In the genomic region with DNA sequence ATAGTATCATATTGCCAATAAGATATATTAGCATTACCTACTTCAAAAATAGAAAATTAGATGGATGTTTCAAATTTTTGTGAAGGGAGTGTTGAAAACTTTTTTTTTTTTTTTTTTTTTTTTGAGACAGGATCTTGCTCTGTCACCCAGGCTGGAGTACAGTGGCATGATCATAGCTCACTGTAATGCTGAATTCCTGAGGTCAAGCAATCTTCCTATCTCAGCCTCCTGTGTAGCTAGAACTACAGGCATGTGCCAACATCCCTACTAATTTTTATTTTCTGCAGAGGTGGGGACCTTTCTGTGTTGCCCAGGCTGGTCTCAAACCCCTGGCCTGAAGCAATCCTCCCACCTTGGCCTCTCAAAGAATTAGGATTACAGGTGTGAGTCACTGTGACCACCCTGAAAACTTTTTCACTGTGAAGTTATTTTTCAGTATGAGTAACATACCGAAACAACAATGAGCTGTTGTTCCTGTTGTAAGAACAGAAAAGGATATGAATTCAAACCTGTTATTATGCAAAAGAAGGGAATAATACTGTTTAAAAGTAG, we compare ENCODE assay signal across 31 cellular contexts.
"Had no signal": no experiment of that assay in that cellular context is flagged by ENCODE, and none has a peak within 500 bp of the region (broad histone marks: within the 10 kb centered on the region; RNA-seq: fewer than 3 reads in every experiment).

No MANE protein-coding gene starts in this region.

- H3K9me3 ChIP-seq: esophagus squamous epithelium, mucosa of descending colon, right lobe of liver, testis, tibial artery had no signal

- H3K27me3 Mint-ChIP-seq: naive thymus-derived CD4-positive, alpha-beta T cell; progenitor cell of endocrine pancreas; stimulated activated memory B cell treated with anti-CD40 and anti-IgM and Interleukin-4, amounts not matched to agents 10 μg/mL and 1 μg/mL and 100 μg/mL, for 72 hours; type B pancreatic cell had no signal

- H3K4me2 ChIP-seq: neural progenitor cell, smooth muscle cell had no signal

- H3K4me1 ChIP-seq: esophagus squamous epithelium, parathyroid adenoma, right lobe of liver had no signal

- H3K4me3 Mint-ChIP-seq: immature natural killer cell; mesothelial cell of epicardium; naive thymus-derived CD4-positive, alpha-beta T cell; nephron; neural progenitor cell; stimulated activated memory B cell treated with anti-CD40 and anti-IgM and Interleukin-4, amounts not matched to agents 10 μg/mL and 1 μg/mL and 100 μg/mL, for 72 hours; type B pancreatic cell had no signal

- H3K79me2 ChIP-seq: parathyroid adenoma had no signal

- H3K27ac ChIP-seq: coronary artery, esophagus squamous epithelium, neural progenitor cell, parathyroid adenoma, right lobe of liver, testis, tibial artery had no signal

- H3K36me3 Mint-ChIP-seq: mesothelial cell of epicardium; naive thymus-derived CD4-positive, alpha-beta T cell; neural progenitor cell; stimulated activated memory B cell treated with anti-CD40 and anti-IgM and Interleukin-4, amounts not matched to agents 10 μg/mL and 1 μg/mL and 100 μg/mL, for 72 hours; type B pancreatic cell had no signal

- H3K9ac ChIP-seq: neural progenitor cell, parathyroid adenoma had no signal

- H3K36me3 ChIP-seq: esophagus squamous epithelium, neural progenitor cell, right lobe of liver, tibial artery had no signal

- DNase-seq: dermis blood vessel endothelial cell; effector memory CD4-positive, alpha-beta T cell; erythroblast; esophagus squamous epithelium; hypothalamus; immature natural killer cell; islet precursor cell; mesenchymal stem cell; mucosa of descending colon; naive thymus-derived CD4-positive, alpha-beta T cell; right lobe of liver; stimulated activated CD4-positive, alpha-beta T cell treated with anti-CD3 and anti-CD28 coated beads, Interleukin-12 subunit alpha, Interleukin-12 subunit beta, amount 100 ng/mL, for 4 hours; stimulated activated CD4-positive, alpha-beta T cell treated with anti-CD3 and anti-CD28 coated beads, Interleukin-1b, Interleukin-23, amount 100 ng/mL, for 48 hours; stimulated activated CD4-positive, alpha-beta T cell treated with anti-CD3 and anti-CD28 coated beads, Interleukin-4, amount 100 ng/mL, for 24 hours; stimulated activated naive CD8-positive, alpha-beta T cell treated with anti-CD3 and anti-CD28 coated beads, Interleukin-15, Interleukin-2, amounts not matched to agents 100 U/mL and 50 U/mL, for 24 hours; substantia nigra; testis; tibial artery had no signal

- ATAC-seq: left lobe of liver; mucosa of descending colon; naive thymus-derived CD4-positive, alpha-beta T cell; right lobe of liver; stimulated activated memory B cell treated with anti-CD40 and anti-IgM and Interleukin-4, amounts not matched to agents 10 μg/mL and 1 μg/mL and 100 μg/mL, for 72 hours; stimulated activated naive CD8-positive, alpha-beta T cell treated with anti-CD3 and anti-CD28 coated beads, Interleukin-15, Interleukin-2, amounts not matched to agents 100 U/mL and 50 U/mL, for 24 hours had no signal

- H3K27ac Mint-ChIP-seq: immature natural killer cell; mesothelial cell of epicardium; naive thymus-derived CD4-positive, alpha-beta T cell; nephron; neural progenitor cell; progenitor cell of endocrine pancreas; stimulated activated memory B cell treated with anti-CD40 and anti-IgM and Interleukin-4, amounts not matched to agents 10 μg/mL and 1 μg/mL and 100 μg/mL, for 72 hours; type B pancreatic cell had no signal

- FAIRE-seq: endothelial cell of umbilical vein, frontal cortex had no signal

- H2AFZ ChIP-seq: neural progenitor cell, parathyroid adenoma had no signal

- H3K9me3 Mint-ChIP-seq: mesothelial cell of epicardium; nephron; stimulated activated memory B cell treated with anti-CD40 and anti-IgM and Interleukin-4, amounts not matched to agents 10 μg/mL and 1 μg/mL and 100 μg/mL, for 72 hours had no signal

- H3K4me3 ChIP-seq: coronary artery, esophagus squamous epithelium, lung, mucosa of descending colon, neural progenitor cell, right lobe of liver, smooth muscle cell, testis, tibial artery had no signal

- H3K4me1 Mint-ChIP-seq: naive thymus-derived CD4-positive, alpha-beta T cell; stimulated activated memory B cell treated with anti-CD40 and anti-IgM and Interleukin-4, amounts not matched to agents 10 μg/mL and 1 μg/mL and 100 μg/mL, for 72 hours had no signal

- H3K27me3 ChIP-seq: esophagus squamous epithelium, neural progenitor cell, right lobe of liver, testis, tibial artery had no signal
